In the genomic region with DNA sequence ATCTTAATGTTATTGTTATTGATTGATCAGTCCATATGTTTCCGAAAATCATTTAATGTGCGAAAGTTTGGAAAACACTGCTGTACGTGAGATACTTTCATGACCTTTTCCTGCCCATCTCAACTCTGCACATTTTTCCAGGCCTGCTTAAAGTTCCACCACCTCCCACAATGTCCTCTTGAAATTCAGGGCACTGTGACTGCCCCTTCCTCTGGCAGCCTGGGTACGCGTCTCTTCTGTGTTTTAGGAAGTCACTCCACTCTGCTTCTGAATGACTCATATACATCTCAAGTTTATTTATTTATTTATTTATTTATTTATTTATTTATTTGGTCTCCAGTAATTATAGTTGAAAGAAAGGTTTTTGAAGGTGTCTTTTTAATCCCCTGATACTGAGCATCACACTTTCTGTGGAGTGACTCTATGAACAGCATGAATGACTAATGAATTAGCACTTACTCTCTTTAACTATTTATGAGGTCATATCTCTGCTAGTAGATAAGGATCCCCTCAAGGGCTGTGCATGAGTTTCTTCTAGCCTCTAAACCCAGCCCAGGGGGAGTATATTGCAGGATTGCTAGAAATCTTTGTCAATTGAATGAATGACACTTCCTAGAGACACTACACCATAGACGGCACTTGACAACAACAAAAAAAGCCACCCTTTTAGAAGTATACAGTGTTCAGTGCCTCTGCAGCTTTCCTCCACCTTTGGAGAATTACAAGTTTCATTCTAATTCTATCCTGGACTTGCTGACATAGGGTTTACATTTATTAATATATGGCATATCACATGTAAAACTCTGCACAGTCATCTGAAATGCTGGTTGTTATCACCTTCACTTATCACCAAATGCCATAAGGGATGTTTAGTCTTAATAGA, we compare ENCODE assay signal across 13 cellular contexts. TPM values are rescaled to one million over a fixed set of nuclear protein-coding genes. Genes with fewer than 3 reads are reported as not detected.
A peak's percentile ranks its signal among the peaks of the same experiment; 100 is the strongest.
DNase-seq lines count a peak whose midpoint lies in the region; ATAC-seq, FAIRE-seq and TF ChIP-seq lines count a peak whose summit lies in the region.
"Had no signal": no experiment of that assay in that cellular context is flagged by ENCODE, and none has a peak within 500 bp of the region (broad histone marks: within the 10 kb centered on the region; RNA-seq: fewer than 3 reads in every experiment).

No MANE protein-coding gene starts in this region.

- no peaks in the 10 kb centered on the region for H3K27me3 ChIP-seq in Caco-2 (replicated peaks; ENCODE audit: control insufficient read depth, insufficient read depth, low read length)
- H3K27me3 ChIP-seq in CD8-positive, alpha-beta T cell (ENCODE audit: insufficient read depth, low read length): no peaks in the 10 kb centered on the region
- H3K27me3 ChIP-seq: esophagus squamous epithelium, vagina had no signal

- H3K9me3 ChIP-seq in Caco-2 (peaks cover 14% of the 10 kb centered on the region; the same call in 1 of the 2 replicates), HEK293 (ENCODE audit: control insufficient read depth, insufficient read depth, low read depth, low read length) (no peaks in the 10 kb centered on the region), kidney (ENCODE audit: control insufficient read depth in 1 of 2, low read length in 2 of 2) (no peaks in the 10 kb centered on the region)
- no peaks in the 10 kb centered on the region for H3K9me3 ChIP-seq in CD8-positive, alpha-beta T cell (ENCODE audit: low read length)
- H3K9me3 ChIP-seq: esophagus squamous epithelium, vagina had no signal

- peaks cover 3% of the 10 kb centered on the region for H3K36me3 ChIP-seq in Caco-2 (ENCODE audit: control insufficient read depth, insufficient read depth, low read length)
- no peaks in the 10 kb centered on the region for H3K36me3 ChIP-seq in HEK293 (ENCODE audit: control insufficient read depth in 2 of 2, insufficient read depth in 1 of 2, low read length in 2 of 2)
- H3K36me3 ChIP-seq in kidney (ENCODE audit: control insufficient read depth in 1 of 2, insufficient read depth in 2 of 2, low read length in 2 of 2): no peaks in the 10 kb centered on the region
- no peaks in the 10 kb centered on the region for H3K36me3 ChIP-seq in CD8-positive, alpha-beta T cell (ENCODE audit: insufficient read depth, low read length)
- H3K36me3 ChIP-seq: esophagus squamous epithelium, vagina had no signal

- H3K4me3 ChIP-seq in Caco-2 (ENCODE audit: low read depth, low read length) (peak overlapping the region; percentile 60), HEK293 (ENCODE audit: low read depth, low read length) (no peak overlapping the region), kidney (ENCODE audit: low read length in 2 of 2) (peak overlapping the region; percentile 48 to 51)
- H3K4me3 ChIP-seq in CD8-positive, alpha-beta T cell (ENCODE audit: low read depth, low read length): no peak overlapping the region
- H3K4me3 ChIP-seq: vagina had no signal

- no peak overlapping the region for H3K27ac ChIP-seq in HEK293 (ENCODE audit: extremely low read depth, low read depth, low read length)
- H3K27ac ChIP-seq in kidney (ENCODE audit: low read depth in 2 of 2, low read length in 2 of 2): peak overlapping the region; percentile 35 to 70
- H3K27ac ChIP-seq in CD8-positive, alpha-beta T cell (ENCODE audit: low read depth, low read length): no peak overlapping the region
- H3K27ac ChIP-seq: parathyroid adenoma, vagina had no signal

- no peaks in the 10 kb centered on the region for H3K27me3 Mint-ChIP-seq in Caco-2 (ENCODE audit: insufficient read depth, unreplicated experiment)
- H3K27me3 Mint-ChIP-seq in CD8-positive, alpha-beta T cell (ENCODE audit: low read depth): no peaks in the 10 kb centered on the region

- FAIRE-seq in kidney (lab: Jason Lieb, UNC): no peak

- intact Hi-C loops in Caco-2 (cut with micrococcal nuclease; ENCODE audit: unreplicated experiment) (no loop called here), kidney (cut with DNase I) (no loop called here)
- intact Hi-C loops in CD8-positive, alpha-beta T cell (cut with DNase I, micrococcal nuclease): no loop called here

- peak overlapping the region; percentile 78 for H3K4me3 Mint-ChIP-seq in Caco-2 (ENCODE audit: unreplicated experiment)
- H3K4me3 Mint-ChIP-seq in stimulated activated effector memory CD8-positive, alpha-beta T cell treated with anti-CD3 and anti-CD28 coated beads, Interleukin-12 subunit alpha, Interleukin-12 subunit beta, amount 100 ng/mL, for 72 hours: no peak overlapping the region
- no peak overlapping the region for H3K4me3 Mint-ChIP-seq in CD8-positive, alpha-beta T cell

- CTCF ChIA-PET in Caco-2 (lab: Charles Lee) (no interaction called here), HEK293 (lab: Yijun Ruan, JAX) (interaction anchor here (0.6 to 1.1 kb wide), 2 partner anchors 383 to 1863 kb away, joined by 3 read pairs; no protein-coding TSS in a partner anchor)
- CTCF ChIA-PET in CD8-positive, alpha-beta T cell (lab: Charles Lee): no interaction called here

- H3K4me1 ChIP-seq in Caco-2 (peaks cover 30% of the 10 kb centered on the region), HEK293 (ENCODE audit: control insufficient read depth, insufficient read depth, low read length) (no peaks in the 10 kb centered on the region), kidney (ENCODE audit: control insufficient read depth in 1 of 2, insufficient read depth in 1 of 2, low read depth in 1 of 2, low read length in 2 of 2) (peaks cover under 1 to 20% of the 10 kb centered on the region in 2 donors)
- no peaks in the 10 kb centered on the region for H3K4me1 ChIP-seq in CD8-positive, alpha-beta T cell (ENCODE audit: insufficient read depth, low read length)
- H3K4me1 ChIP-seq: parathyroid adenoma had no signal

- peaks cover 45% of the 10 kb centered on the region for H3K4me1 Mint-ChIP-seq in Caco-2 (ENCODE audit: low read depth, unreplicated experiment)
- peaks cover 15% of the 10 kb centered on the region for H3K4me1 Mint-ChIP-seq in stimulated activated effector memory CD8-positive, alpha-beta T cell treated with anti-CD3 and anti-CD28 coated beads, Interleukin-12 subunit alpha, Interleukin-12 subunit beta, amount 100 ng/mL, for 72 hours
- H3K4me1 Mint-ChIP-seq in CD8-positive, alpha-beta T cell (ENCODE audit: low read depth): peaks cover 16% of the 10 kb centered on the region

- peak overlapping the region; percentile 95 for H3K27ac Mint-ChIP-seq in Caco-2 (ENCODE audit: unreplicated experiment)
- no peak overlapping the region for H3K27ac Mint-ChIP-seq in activated naive CD4-positive, alpha-beta T cell treated with anti-CD3 and anti-CD28 coated beads, Interleukin-2, amount 50 U/mL, for 72 hours
- H3K27ac Mint-ChIP-seq in stimulated activated effector memory CD8-positive, alpha-beta T cell treated with anti-CD3 and anti-CD28 coated beads, Interleukin-12 subunit alpha, Interleukin-12 subunit beta, amount 100 ng/mL, for 72 hours: no peak overlapping the region
- H3K27ac Mint-ChIP-seq in CD8-positive, alpha-beta T cell: no peak overlapping the region

- H3K36me3 Mint-ChIP-seq in Caco-2 (ENCODE audit: insufficient read depth, unreplicated experiment): peaks cover 80% of the 10 kb centered on the region
- H3K36me3 Mint-ChIP-seq in activated naive CD4-positive, alpha-beta T cell treated with anti-CD3 and anti-CD28 coated beads, Interleukin-2, amount 50 U/mL, for 72 hours: no peaks in the 10 kb centered on the region
- no peaks in the 10 kb centered on the region for H3K36me3 Mint-ChIP-seq in stimulated activated effector memory CD8-positive, alpha-beta T cell treated with anti-CD3 and anti-CD28 coated beads, Interleukin-12 subunit alpha, Interleukin-12 subunit beta, amount 100 ng/mL, for 72 hours
- H3K36me3 Mint-ChIP-seq in CD8-positive, alpha-beta T cell: no peaks in the 10 kb centered on the region

- POLR2A ChIA-PET in Caco-2 (lab: Charles Lee) (no interaction called here), HEK293 (lab: Yijun Ruan, JAX) (no interaction called here)
- POLR2A ChIA-PET in CD8-positive, alpha-beta T cell (lab: Charles Lee): no interaction called here

- ATAC-seq in activated naive CD4-positive, alpha-beta T cell treated with anti-CD3 and anti-CD28 coated beads, Interleukin-2, amount 50 U/mL, for 72 hours: no peak
- no peak for ATAC-seq in stimulated activated effector memory CD8-positive, alpha-beta T cell treated with anti-CD3 and anti-CD28 coated beads, Interleukin-12 subunit alpha, Interleukin-12 subunit beta, amount 100 ng/mL, for 72 hours
- ATAC-seq in CD8-positive, alpha-beta T cell: no peak

- no peak for TF ChIP-seq CTCF in Caco-2 (IDR thresholded peaks at IDR 0.05; ENCODE audit: insufficient read depth in 1 of 2, low read depth in 1 of 2, low read length in 1 of 2, severe bottlenecking in 1 of 2, unreplicated experiment in 1 of 2)
- TF ChIP-seq CTCF in HEK293 (tag by site-specific recombination; IDR thresholded peaks at IDR 0.05): no peak
- no peak for TF ChIP-seq CTCF in kidney (IDR thresholded peaks at IDR 0.05; ENCODE audit: borderline replicate concordance, extremely low read depth, insufficient read depth)
- TF ChIP-seq CTCF in CD8-positive, alpha-beta T cell (IDR thresholded peaks at IDR 0.05): no peak

- H3K9me3 Mint-ChIP-seq in Caco-2 (ENCODE audit: unreplicated experiment): peaks cover 46% of the 10 kb centered on the region
- H3K9me3 Mint-ChIP-seq in activated naive CD4-positive, alpha-beta T cell treated with anti-CD3 and anti-CD28 coated beads, Interleukin-2, amount 50 U/mL, for 72 hours: peaks cover 12 to 14% of the 10 kb centered on the region in 2 donors
- peaks cover 12% of the 10 kb centered on the region for H3K9me3 Mint-ChIP-seq in stimulated activated effector memory CD8-positive, alpha-beta T cell treated with anti-CD3 and anti-CD28 coated beads, Interleukin-12 subunit alpha, Interleukin-12 subunit beta, amount 100 ng/mL, for 72 hours
- H3K9me3 Mint-ChIP-seq in CD8-positive, alpha-beta T cell: no peaks in the 10 kb centered on the region

- H3K9ac ChIP-seq in kidney (ENCODE audit: low read length in 2 of 2): peak overlapping the region in 1 of 2 donors; percentile 13
- H3K9ac ChIP-seq: parathyroid adenoma had no signal

- BruUV-seq in Caco-2 (replicated peaks; lab: Mats Ljungman, UMichigan): no TSS peak

- peak; percentile 52 to 63 for DNase-seq in Caco-2
- peak; percentile 55 for DNase-seq in SW480 (ENCODE audit: low spot score)
- no peak for DNase-seq in kidney
- DNase-seq in NCI-H187 (lab: John Stamatoyannopoulos, UW): no peak
- no peak for DNase-seq in activated naive CD4-positive, alpha-beta T cell treated with anti-CD3 and anti-CD28 coated beads, Interleukin-2, amount 50 U/mL, for 72 hours (ENCODE audit: low spot score in 2 of 2)
- no peak for DNase-seq in stimulated activated effector memory CD8-positive, alpha-beta T cell treated with anti-CD3 and anti-CD28 coated beads, Interleukin-12 subunit alpha, Interleukin-12 subunit beta, amount 100 ng/mL, for 72 hours (ENCODE audit: low spot score in 2 of 2)
- DNase-seq in CD8-positive, alpha-beta T cell: no peak
- DNase-seq: esophagus squamous epithelium, NCI-H1092, NCI-H69 had no signal

TF ChIP-seq in HEK293, 187 proteins besides CTCF, POLR2A, EP300 and RAD21 (continues in another document):
- TF ChIP-seq ZNF623 (tag by site-specific recombination; IDR thresholded peaks at IDR 0.05): peak; percentile 64
- TF ChIP-seq ZNF133 (tag by site-specific recombination; IDR thresholded peaks at IDR 0.05): no peak

RNA-seq across cellular contexts. Expression of a gene that starts 2.2 kb away (rescaled TPM):
- total RNA-seq in Caco-2 (2022) (87.7 and 96.7 TPM in 2 replicates), kidney (72.6 TPM)
- 3.7 TPM for polyA plus RNA-seq in kidney (ENCODE audit: insufficient read depth, low read depth, low replicate concordance)
- total RNA-seq in activated naive CD4-positive, alpha-beta T cell treated with anti-CD3 and anti-CD28 coated beads, Interleukin-2, amount 50 U/mL, for 72 hours: not detected
- total RNA-seq in CD8-positive, alpha-beta T cell: under 1 TPM; 0.06 to 0.14 TPM

Comparison
In these comparisons a context has a peak if more than half of its experiments do, and no peak if none do; other contexts are left out.
1. DNase-seq: peak in Caco-2 (2 of 2) and SW480 (single experiment); none in kidney (single experiment), NCI-H187 (0 of 2), activated naive CD4-positive, alpha-beta T cell treated with anti-CD3 and anti-CD28 coated beads, Interleukin-2, amount 50 U/mL, for 72 hours (0 of 2), stimulated activated effector memory CD8-positive, alpha-beta T cell treated with anti-CD3 and anti-CD28 coated beads, Interleukin-12 subunit alpha, Interleukin-12 subunit beta, amount 100 ng/mL, for 72 hours (0 of 2) and CD8-positive, alpha-beta T cell (0 of 7).
2. H3K4me3 ChIP-seq: peak in Caco-2 (single experiment) and kidney (2 of 2); none in HEK293 (single experiment) and CD8-positive, alpha-beta T cell (single experiment).
3. H3K27ac ChIP-seq: peak in kidney (2 of 2); none in HEK293 (single experiment) and CD8-positive, alpha-beta T cell (single experiment).
4. RNA of a gene that starts 2.2 kb away (total RNA-seq): 87.7 to 96.7 TPM in Caco-2 and 72.6 TPM in kidney (single experiment); 0.06 to 0.14 TPM in CD8-positive, alpha-beta T cell and not detected in activated naive CD4-positive, alpha-beta T cell treated with anti-CD3 and anti-CD28 coated beads, Interleukin-2, amount 50 U/mL, for 72 hours; every median in the first group is over 10 times any median in the second.